8 cellular contexts compared by ENCODE assay signal in genomic region chr22:46058591-46059519, GRCh38.
DNase-seq lines count a peak whose midpoint lies in the region; ATAC-seq and TF ChIP-seq lines count a peak whose summit lies in the region.

No MANE protein-coding gene starts in this region.

- H3K4me3 Mint-ChIP-seq in WTC11: no peak overlapping the region

- H3K4me1 ChIP-seq in foreskin keratinocyte: peaks cover 27% of the 10 kb centered on the region
- peaks cover 78 to 84% of the 10 kb centered on the region in 2 donors for H3K4me1 ChIP-seq in gastrocnemius medialis

- CTCF ChIA-PET in WTC11 (lab: Charles Lee): interaction anchor here (1.4 kb wide), 1 partner anchor 53 kb away, joined by 5 read pairs; no protein-coding TSS in a partner anchor

- peaks cover 36% of the 10 kb centered on the region for H3K27me3 Mint-ChIP-seq in WTC11 (ENCODE audit: low read depth)

- ATAC-seq in WTC11 (no peak), foreskin keratinocyte (no peak), gastrocnemius medialis (no peak), HG03108 (IDR thresholded peaks at IDR 0.05; ENCODE audit: unreplicated experiment) (no peak), HG02840 (IDR thresholded peaks at IDR 0.05; ENCODE audit: low FRiP score, unreplicated experiment) (no peak)

- H3K4me3 ChIP-seq in H7 (ENCODE audit: insufficient read depth, low read depth, low read length) (no peak overlapping the region), gastrocnemius medialis (peak overlapping the region; percentile 73 to 90 (median 84))

- no peaks in the 10 kb centered on the region for H3K4me1 Mint-ChIP-seq in WTC11

- POLR2A ChIA-PET in WTC11 (lab: Charles Lee): no interaction called here

- in situ Hi-C loops in gastrocnemius medialis (cut with MboI; ENCODE audit: low sequenced_read_pairs in 4 of 4): no loop called here

- no peaks in the 10 kb centered on the region for H3K36me3 Mint-ChIP-seq in WTC11

- no peaks in the 10 kb centered on the region; the same call in 1 of the 2 replicates for H3K27me3 ChIP-seq in H7 (ENCODE audit: control insufficient read depth, insufficient read depth, low read length)
- no peaks in the 10 kb centered on the region for H3K27me3 ChIP-seq in foreskin keratinocyte
- H3K27me3 ChIP-seq in gastrocnemius medialis: no peaks in the 10 kb centered on the region

- no peak overlapping the region for H3K27ac Mint-ChIP-seq in WTC11

- peak; percentile 45 for DNase-seq in H7
- peak; percentile 10 for DNase-seq in WTC11 (ENCODE audit: low spot score)
- DNase-seq in foreskin keratinocyte: no peak
- peak in 1 of 2 donors; percentile 34 for DNase-seq in gastrocnemius medialis
- DNase-seq in mucosa of gallbladder (ENCODE audit: low spot score): no peak
- DNase-seq in Ammon's horn (ENCODE audit: low spot score): no peak

- TF ChIP-seq CTCF in WTC11 (IDR thresholded peaks at IDR 0.05) (no peak), foreskin keratinocyte (conservative IDR thresholded peaks at IDR 0.05) (no peak), gastrocnemius medialis (IDR thresholded peaks at IDR 0.05 in 4 of 5, conservative IDR thresholded peaks at IDR 0.05 in 1 of 5) (no peak)

- TF ChIP-seq POLR2A in gastrocnemius medialis (IDR thresholded peaks at IDR 0.05): no peak

- H3K27ac ChIP-seq in foreskin keratinocyte (peak overlapping the region; percentile 69), gastrocnemius medialis (peak overlapping the region; percentile 98 to 99 (median 98))

- intact Hi-C loops in gastrocnemius medialis (cut with DNase I; ENCODE audit: low total_unique reads): no loop called here

- H3K9me3 ChIP-seq in gastrocnemius medialis: no peaks in the 10 kb centered on the region

- H3K9me3 Mint-ChIP-seq in WTC11: no peaks in the 10 kb centered on the region

- no peaks in the 10 kb centered on the region for H3K36me3 ChIP-seq in H7 (replicated peaks; ENCODE audit: control insufficient read depth, insufficient read depth, low read length)
- H3K36me3 ChIP-seq in gastrocnemius medialis: no peaks in the 10 kb centered on the region

TF ChIP-seq in WTC11, 78 proteins besides CTCF, POLR2A, EP300 and RAD21:
- TF ChIP-seq ATF2 (CRISPR knock-in tag; IDR thresholded peaks at IDR 0.05; ENCODE audit: borderline replicate concordance, low read depth): no peak
- no peak for TF ChIP-seq JAZF1 (CRISPR knock-in tag; IDR thresholded peaks at IDR 0.05)
- TF ChIP-seq CBFB (CRISPR knock-in tag; IDR thresholded peaks at IDR 0.05; ENCODE audit: low read depth): no peak
- TF ChIP-seq RELA (CRISPR knock-in tag; IDR thresholded peaks at IDR 0.05; ENCODE audit: borderline replicate concordance): no peak
- no peak for TF ChIP-seq ZSCAN18 (CRISPR knock-in tag; IDR thresholded peaks at IDR 0.05)
- TF ChIP-seq FOXP4 (CRISPR knock-in tag; IDR thresholded peaks at IDR 0.05): no peak
- no peak for TF ChIP-seq PRRX2 (CRISPR knock-in tag; IDR thresholded peaks at IDR 0.05)
- TF ChIP-seq HMGXB4 (CRISPR knock-in tag; IDR thresholded peaks at IDR 0.05): no peak
- TF ChIP-seq ETV6 (CRISPR knock-in tag; IDR thresholded peaks at IDR 0.05): no peak
- TF ChIP-seq ZNF138 (CRISPR knock-in tag; conservative IDR thresholded peaks at IDR 0.05): no peak
- no peak for TF ChIP-seq TEAD4 (CRISPR knock-in tag; IDR thresholded peaks at IDR 0.05)
- TF ChIP-seq MXD4 (CRISPR knock-in tag; IDR thresholded peaks at IDR 0.05; ENCODE audit: borderline replicate concordance): no peak
- TF ChIP-seq ZNF425 (CRISPR knock-in tag; conservative IDR thresholded peaks at IDR 0.05): no peak
- no peak for TF ChIP-seq SOX15 (CRISPR knock-in tag; IDR thresholded peaks at IDR 0.05)

Comparison
In these comparisons a context has a peak if more than half of its experiments do, and no peak if none do; other contexts are left out.
1. DNase-seq: peak in H7 (single experiment) and WTC11 (single experiment); none in foreskin keratinocyte (0 of 2), mucosa of gallbladder (single experiment) and Ammon's horn (single experiment).